In genomic region chr5:7849531-7850240, GRCh38 we compare ENCODE assay signal across 8 cellular contexts. TPM values are rescaled to one million over a fixed set of nuclear protein-coding genes. Genes with fewer than 3 reads are reported as not detected.
A peak's percentile ranks its signal among the peaks of the same experiment; 100 is the strongest.
DNase-seq lines count a peak whose midpoint lies in the region; ATAC-seq and TF ChIP-seq lines count a peak whose summit lies in the region.

No MANE protein-coding gene starts in this region.

- peaks cover 0 to 2% (median 0%) of the 10 kb centered on the region in 5 donors for H3K9me3 Mint-ChIP-seq in CD8-positive, alpha-beta memory T cell

- POLR2A ChIA-PET in CD8-positive, alpha-beta memory T cell (lab: Charles Lee), result interaction anchor here (1.4 kb wide), 1 partner anchor 23 kb away, joined by 4 read pairs; no protein-coding TSS in a partner anchor

- H3K4me3 Mint-ChIP-seq in CD8-positive, alpha-beta memory T cell, result peak overlapping the region; percentile 79 to 88 (median 83)

- H3K27me3 Mint-ChIP-seq in CD8-positive, alpha-beta memory T cell, result peaks cover 32 to 56% of the 10 kb centered on the region in 2 donors

- CTCF ChIA-PET in CD8-positive, alpha-beta memory T cell (lab: Charles Lee), result no interaction called here

- no peak overlapping the region for H3K27ac ChIP-seq in CD8-positive, alpha-beta memory T cell (ENCODE audit: low read depth, low read length)
- H3K27ac ChIP-seq in dorsolateral prefrontal cortex (peak overlapping the region in 11 of 59 donors; percentile 11 to 66 (median 35)), mucosa of rectum (ENCODE audit: low read depth in 2 of 2, low read length in 2 of 2) (no peak overlapping the region)

- intact Hi-C loops in dorsolateral prefrontal cortex (cut with DNase I), result loop anchor here (10.0 kb wide), 4 partner anchors 455 to 1085 kb away; partner anchors contain the start of gene ADCY2 (in 1 of the 2)

- H3K27me3 ChIP-seq in CD8-positive, alpha-beta memory T cell (ENCODE audit: insufficient read depth, low read length, poor library complexity, severe bottlenecking), result peaks cover 8% of the 10 kb centered on the region
- H3K27me3 ChIP-seq in dorsolateral prefrontal cortex (peaks cover 0 to 2% (median 0%) of the 10 kb centered on the region in 45 donors), mucosa of rectum (ENCODE audit: control insufficient read depth in 2 of 2, insufficient read depth in 2 of 2, low read length in 2 of 2) (peaks cover 24 to 32% of the 10 kb centered on the region in 2 donors)

- H3K27ac Mint-ChIP-seq in CD8-positive, alpha-beta memory T cell, result peak overlapping the region in 2 of 8 donors; percentile 25 to 74

- peaks cover 16 to 28% (median 22%) of the 10 kb centered on the region in 3 donors for H3K4me1 Mint-ChIP-seq in CD8-positive, alpha-beta memory T cell

- H3K4me3 ChIP-seq in CD8-positive, alpha-beta memory T cell (ENCODE audit: low read length), result no peak overlapping the region
- H3K4me3 ChIP-seq in dorsolateral prefrontal cortex (peak overlapping the region; percentile 36 to 80 (median 65)), mucosa of rectum (ENCODE audit: low read length in 2 of 2) (peak overlapping the region; percentile 52 to 60)

- no peak for DNase-seq in CD8-positive, alpha-beta memory T cell
- peak; percentile 32 for DNase-seq in NCI-H1694 treated with DMSO at 0.1 percent for 48 hours (lab: John Stamatoyannopoulos, UW)
- DNase-seq in dorsolateral prefrontal cortex, result peak in 6 of 10 donors; percentile 11 to 63 (median 50)
- no peak for DNase-seq in NCI-H2081 (lab: John Stamatoyannopoulos, UW)
- DNase-seq in T1000 (lab: John Stamatoyannopoulos, UW), result no peak

- TF ChIP-seq CTCF in dorsolateral prefrontal cortex (IDR thresholded peaks at IDR 0.05 in 54 of 56, conservative IDR thresholded peaks at IDR 0.05 in 2 of 56; ENCODE audit: low read depth in 1 of 56, partially characterized antibody in 56 of 56), result peak in 37 of 56 donors; percentile 9 to 48 (median 28)

- H3K9me3 ChIP-seq in CD8-positive, alpha-beta memory T cell (ENCODE audit: low read length), result no peaks in the 10 kb centered on the region
- no peaks in the 10 kb centered on the region for H3K9me3 ChIP-seq in mucosa of rectum (ENCODE audit: control insufficient read depth in 2 of 2, low read length in 2 of 2)

- H3K9ac ChIP-seq in mucosa of rectum (ENCODE audit: low read depth in 1 of 2, low read length in 2 of 2), result peak overlapping the region in 1 of 2 donors; percentile 26

- H3K36me3 Mint-ChIP-seq in CD8-positive, alpha-beta memory T cell, result no peaks in the 10 kb centered on the region

- no peaks in the 10 kb centered on the region for H3K36me3 ChIP-seq in CD8-positive, alpha-beta memory T cell (ENCODE audit: insufficient read depth, low read length)
- no peaks in the 10 kb centered on the region for H3K36me3 ChIP-seq in mucosa of rectum (ENCODE audit: control insufficient read depth in 2 of 2, insufficient read depth in 2 of 2, low read length in 2 of 2)

- H3K4me1 ChIP-seq in CD8-positive, alpha-beta memory T cell (ENCODE audit: insufficient read depth, low read length), result peaks cover 6% of the 10 kb centered on the region
- peaks cover 7 to 8% of the 10 kb centered on the region in 2 donors for H3K4me1 ChIP-seq in mucosa of rectum (ENCODE audit: control insufficient read depth in 2 of 2, insufficient read depth in 2 of 2, low read length in 2 of 2)

- ATAC-seq in GM18858 (IDR thresholded peaks at IDR 0.05; ENCODE audit: unreplicated experiment) (no peak), GM19397 (IDR thresholded peaks at IDR 0.05; ENCODE audit: unreplicated experiment) (no peak)

RNA-seq across cellular contexts. Expression of gene CFAP90, which starts 1.2 kb away (rescaled TPM):
- total RNA-seq in CD8-positive, alpha-beta memory T cell, result not detected
- not detected for polyA plus RNA-seq in CD8-positive, alpha-beta memory T cell
- total RNA-seq in dorsolateral prefrontal cortex, result 10 to 100 TPM in 10 of 120 experiments, 1 to 10 TPM in 110; 2.5 to 20.4 (median 6.8) TPM

RNA-seq across cellular contexts. Expression of gene FASTKD3, which starts 19.1 kb away (rescaled TPM):
- 10 to 100 TPM; 20.4 to 21.3 TPM for total RNA-seq in CD8-positive, alpha-beta memory T cell
- polyA plus RNA-seq in CD8-positive, alpha-beta memory T cell, result 12.3 TPM
- 10 to 100 TPM in 65 of 120 experiments, 1 to 10 TPM in 55; 4.4 to 16.7 (median 10.2) TPM for total RNA-seq in dorsolateral prefrontal cortex

RNA-seq across cellular contexts. Expression of gene MTRR, which starts 19.3 kb away (rescaled TPM):
- total RNA-seq in CD8-positive, alpha-beta memory T cell, result 10 to 100 TPM; 45.5 to 50.5 TPM
- polyA plus RNA-seq in CD8-positive, alpha-beta memory T cell, result 36.8 TPM
- 100 to 1,000 TPM in 1 of 120 experiments, 10 to 100 TPM in 119; 42.8 to 132 (median 64.0) TPM for total RNA-seq in dorsolateral prefrontal cortex

Comparison
In these comparisons a context has a peak if more than half of its experiments do, and no peak if none do; other contexts are left out.
1. DNase-seq: peak in NCI-H1694 treated with DMSO at 0.1 percent for 48 hours (single experiment) and dorsolateral prefrontal cortex (6 of 10); none in CD8-positive, alpha-beta memory T cell (0 of 5), NCI-H2081 (0 of 2) and T1000 (single experiment).